25 cellular contexts compared by ENCODE assay signal in genomic region chr2:74292752-74293151, GRCh38. TPM values are rescaled to one million over a fixed set of nuclear protein-coding genes. Genes with fewer than 3 reads are reported as not detected.
DNase-seq lines count a peak whose midpoint lies in the region; ATAC-seq, FAIRE-seq and TF ChIP-seq lines count a peak whose summit lies in the region.
"Had no signal": no experiment of that assay in that cellular context is flagged by ENCODE, and none has a peak within 500 bp of the region (broad histone marks: within the 10 kb centered on the region; RNA-seq: fewer than 3 reads in every experiment).

No MANE protein-coding gene starts in this region.

- H3K9ac ChIP-seq in HepG2 (ENCODE audit: insufficient read depth, low read depth, low read length): peak overlapping the region; percentile 1; the same call in 1 of the 2 replicates
- H3K9ac ChIP-seq: parathyroid adenoma had no signal

- H3K4me3 Mint-ChIP-seq in naive thymus-derived CD8-positive, alpha-beta T cell: no peak overlapping the region
- H3K4me3 Mint-ChIP-seq: endodermal cell had no signal

- no peak overlapping the region for H2AFZ ChIP-seq in HepG2 (ENCODE audit: low read length)
- H2AFZ ChIP-seq: parathyroid adenoma had no signal

- 1% methylated on average over 6 of the region's 6 CpGs for WGBS in HepG2 (ENCODE audit: low lambda C conversion rate)
- 63% methylated on average over 5 of the region's 6 CpGs for WGBS in right lobe of liver (ENCODE audit: insufficient coverage, low coverage, low lambda C conversion rate, missing lambda C conversion rate)

- in situ Hi-C loops in HepG2 (cut with HindIII; ENCODE audit: extremely low pct_ligation_motif_present, low pct_unique_long_range_greater_than_20kb) (no loop called here), astrocyte of the spinal cord (cut with HindIII; ENCODE audit: low sequenced_read_pairs) (no loop called here)

- TF ChIP-seq CTCF in HepG2 (CRISPR knock-in tag; IDR thresholded peaks at IDR 0.05) (no peak), right lobe of liver (IDR thresholded peaks at IDR 0.05) (no peak), astrocyte of the spinal cord (IDR thresholded peaks at IDR 0.05; ENCODE audit: low read depth, low read length) (no peak)

- CTCF ChIA-PET in HepG2 (lab: Yijun Ruan, JAX; ENCODE audit: low intra/inter-chr PET ratio, low total read pairs): no interaction called here

- TF ChIP-seq EP300 in HepG2 (IDR thresholded peaks at IDR 0.05; ENCODE audit: low read depth in 2 of 2, low read length in 2 of 2) (0 out of 4 replicates have a peak, but pooled peaks of 1 of the 2 experiments have one; percentile 33), HepG2 (CRISPR knock-in tag; IDR thresholded peaks at IDR 0.05; ENCODE audit: borderline replicate concordance) (no peak)

- no TSS peak for BruUV-seq in HepG2 (replicated peaks; lab: Mats Ljungman, UMichigan)

- no peaks in the 10 kb centered on the region for H3K27me3 Mint-ChIP-seq in naive thymus-derived CD8-positive, alpha-beta T cell

- no peak for TF ChIP-seq POLR2A in HepG2 (IDR thresholded peaks at IDR 0.05; ENCODE audit: insufficient read depth in 1 of 2, low read depth in 2 of 2, low read length in 2 of 2)
- TF ChIP-seq POLR2A in right lobe of liver (IDR thresholded peaks at IDR 0.05): no peak

- H3K27ac Mint-ChIP-seq in naive thymus-derived CD8-positive, alpha-beta T cell: peak overlapping the region; percentile 69 to 96 (median 90)

- H3K9me3 ChIP-seq in HepG2 (ENCODE audit: low read length): no peaks in the 10 kb centered on the region
- H3K9me3 ChIP-seq in right lobe of liver: no peaks in the 10 kb centered on the region
- H3K9me3 ChIP-seq: esophagus squamous epithelium, sigmoid colon, uterus had no signal

- H3K36me3 Mint-ChIP-seq in naive thymus-derived CD8-positive, alpha-beta T cell: peaks cover 0 to 3% (median 2%) of the 10 kb centered on the region in 3 donors

- TF ChIP-seq RAD21 in HepG2 (CRISPR knock-in tag; IDR thresholded peaks at IDR 0.05): no peak

- H3K36me3 ChIP-seq in HepG2 (replicated peaks in 1 of 2; ENCODE audit: control insufficient read depth in 1 of 2, insufficient read depth in 2 of 2, low read length in 2 of 2) (no peaks in the 10 kb centered on the region), right lobe of liver (no peaks in the 10 kb centered on the region)
- H3K36me3 ChIP-seq: esophagus squamous epithelium, sigmoid colon, uterus had no signal

- H3K4me1 ChIP-seq in HepG2 (ENCODE audit: insufficient read depth, low read length): peaks cover 20% of the 10 kb centered on the region
- no peaks in the 10 kb centered on the region for H3K4me1 ChIP-seq in right lobe of liver
- H3K4me1 ChIP-seq: esophagus squamous epithelium, sigmoid colon, uterus had no signal

- peak; percentile 82 for DNase-seq in HepG2 (ENCODE audit: low spot score)
- DNase-seq in right lobe of liver: no peak
- DNase-seq in astrocyte of the spinal cord (ENCODE audit: low read depth, low spot score): peak; percentile 7
- no peak for DNase-seq in naive thymus-derived CD8-positive, alpha-beta T cell
- DNase-seq in NCI-H2227 (lab: John Stamatoyannopoulos, UW; ENCODE audit: unreplicated experiment): no peak
- DNase-seq in NCI-H526 treated with DMSO at 0.1 percent for 48 hours (lab: John Stamatoyannopoulos, UW): no peak
- no peak for DNase-seq in EL
- DNase-seq: activated gamma-delta T cell, DMS153, endodermal cell, esophagus squamous epithelium, Kasumi-1, NCI-H1048, NCI-H2029, sigmoid colon, substantia nigra, T-helper 2 cell, uterus had no signal

- H3K4me3 ChIP-seq in HepG2 (replicated peaks in 1 of 3; ENCODE audit: insufficient read depth in 1 of 3, low read depth in 2 of 3, low read length in 3 of 3) (no peak overlapping the region), right lobe of liver (no peak overlapping the region), astrocyte of the spinal cord (ENCODE audit: low read depth, low read length) (no peak overlapping the region)
- H3K4me3 ChIP-seq: coronary artery, esophagus squamous epithelium, sigmoid colon, uterus had no signal

- H3K9me3 Mint-ChIP-seq in naive thymus-derived CD8-positive, alpha-beta T cell: no peaks in the 10 kb centered on the region
- H3K9me3 Mint-ChIP-seq: endodermal cell had no signal

- FAIRE-seq in HepG2 (lab: Jason Lieb, UNC): peak; percentile 37
- FAIRE-seq: RCC 7860 had no signal

- no peaks in the 10 kb centered on the region for H3K79me2 ChIP-seq in HepG2 (ENCODE audit: insufficient read depth, low read length)
- H3K79me2 ChIP-seq: parathyroid adenoma had no signal

- ATAC-seq in HepG2 (peak; percentile 98), right lobe of liver (no peak), HG03175 (IDR thresholded peaks at IDR 0.05; ENCODE audit: unreplicated experiment) (no peak)
- no peak for ATAC-seq in naive thymus-derived CD8-positive, alpha-beta T cell

- intact Hi-C loops in HepG2 (cut with micrococcal nuclease; ENCODE audit: unreplicated experiment) (no loop called here), right lobe of liver (cut with DNase I) (no loop called here)

- peaks cover 0 to 27% of the 10 kb centered on the region in 2 experiments; a peak in 3 of 5 replicates for H3K27me3 ChIP-seq in HepG2 (ENCODE audit: control insufficient read depth in 1 of 2, insufficient read depth in 2 of 2, low read length in 2 of 2)
- no peaks in the 10 kb centered on the region for H3K27me3 ChIP-seq in right lobe of liver
- H3K27me3 ChIP-seq: esophagus squamous epithelium, sigmoid colon, uterus had no signal

- H3K27ac ChIP-seq in HepG2 (ENCODE audit: extremely low read length, insufficient read depth, low read length) (no peak overlapping the region), right lobe of liver (no peak overlapping the region)
- H3K27ac ChIP-seq: C4-2B, coronary artery, esophagus squamous epithelium, parathyroid adenoma, sigmoid colon, uterus, VCaP had no signal

- peaks cover 16 to 27% (median 25%) of the 10 kb centered on the region in 4 donors for H3K4me1 Mint-ChIP-seq in naive thymus-derived CD8-positive, alpha-beta T cell

- POLR2A ChIA-PET in HepG2 (lab: Yijun Ruan, JAX): no interaction called here
- POLR2A ChIA-PET in naive thymus-derived CD8-positive, alpha-beta T cell (lab: Charles Lee): interaction anchor here (0.6 to 1.0 kb wide), 2 partner anchors 11 to 175 kb away, joined by 3 to 5 read pairs; no protein-coding TSS in a partner anchor

- H3K4me2 ChIP-seq in HepG2 (ENCODE audit: low read depth, low read length): peak overlapping the region; percentile 55

- H4K20me1 ChIP-seq in HepG2 (ENCODE audit: insufficient read depth, low read length): no peaks in the 10 kb centered on the region

TF ChIP-seq in HepG2, 621 proteins besides CTCF, POLR2A, EP300 and RAD21 (continues in another document):
- TF ChIP-seq PITX1 (CRISPR knock-in tag; IDR thresholded peaks at IDR 0.05) (no peak; the same call in 1 of the 2 replicates), RXRA (CRISPR knock-in tag; IDR thresholded peaks at IDR 0.05) (peak; percentile 68; the same call in 1 of the 2 replicates), ZNF383 (CRISPR knock-in tag; IDR thresholded peaks at IDR 0.05; ENCODE audit: borderline replicate concordance) (no peak), ZNF891 (CRISPR knock-in tag; IDR thresholded peaks at IDR 0.05) (no peak), ZNF276 (CRISPR knock-in tag; IDR thresholded peaks at IDR 0.05; ENCODE audit: low read depth) (no peak), ZNF644 (CRISPR knock-in tag; IDR thresholded peaks at IDR 0.05; ENCODE audit: low read depth) (peak; percentile 62; the same call in 1 of the 2 replicates), ATF7 (IDR thresholded peaks at IDR 0.05) (no peak), ATF7 (CRISPR knock-in tag; IDR thresholded peaks at IDR 0.05) (no peak)

RNA-seq across cellular contexts. Expression of gene SLC4A5, which starts 50.5 kb away (rescaled TPM):
- total RNA-seq in HepG2 (2016; rRNA removed; fragmentation: Illumina TruSeq; extraction: Trizol) (0.25 TPM in 1 of 2 replicates, not detected in the other), right lobe of liver (1 to 10 TPM in 2 of 6 experiments, under 1 TPM in 4; 0.12 to 1.2 (median 0.68) TPM)
- total RNA-seq in HepG2 (2016; cell fraction: cytosol; rRNA removed; fragmentation: Illumina TruSeq; extraction: Trizol; ENCODE audit: low read depth): not detected in 2 replicates
- 0.09 TPM in 1 of 2 replicates, not detected in the other for total RNA-seq in HepG2 (2016; cell fraction: insoluble cytoplasmic fraction; rRNA removed; fragmentation: Illumina TruSeq; extraction: Trizol)
- total RNA-seq in HepG2 (2016; cell fraction: membrane; rRNA removed; fragmentation: Illumina TruSeq; extraction: Trizol): not detected in 2 replicates
- total RNA-seq in HepG2 (2016; cell fraction: nucleus; rRNA removed; fragmentation: Illumina TruSeq; extraction: Trizol): 0.34 and 0.53 TPM in 2 replicates
- polyA plus RNA-seq in HepG2 (2011; rRNA removed): 0.50 and 0.51 TPM in 2 replicates
- 0.01 TPM in 1 of 2 replicates, not detected in the other for polyA plus RNA-seq in HepG2 (2011; cell fraction: cytosol; rRNA removed)
- 0.14 and 0.74 TPM in 2 replicates for polyA plus RNA-seq in HepG2 (2011; cell fraction: nucleus; rRNA removed)
- 0.74 and 0.93 TPM in 2 replicates for polyA plus RNA-seq in HepG2 (2012)
- polyA plus RNA-seq in HepG2 (2016; cell fraction: cytosol; fragmentation: Illumina TruSeq; extraction: Trizol; ENCODE audit: low read depth): not detected in 2 replicates
- polyA plus RNA-seq in HepG2 (2016; cell fraction: insoluble cytoplasmic fraction; fragmentation: Illumina TruSeq; extraction: Trizol; ENCODE audit: low read depth): 0.49 TPM in 1 of 2 replicates, not detected in the other
- polyA plus RNA-seq in HepG2 (2016; cell fraction: membrane; fragmentation: Illumina TruSeq; extraction: Trizol; ENCODE audit: low read depth): not detected in 2 replicates
- polyA plus RNA-seq in HepG2 (2016; cell fraction: nucleus; fragmentation: Illumina TruSeq; extraction: Trizol; ENCODE audit: insufficient read depth, low read depth): 0.30 and 1.1 TPM in 2 replicates
- 0.26 and 0.56 TPM in 2 replicates for polyA minus RNA-seq in HepG2 (2011; rRNA and poly(A)+ RNA removed; ENCODE audit: low replicate concordance)
- polyA minus RNA-seq in HepG2 (2011; cell fraction: cytosol; rRNA and poly(A)+ RNA removed): 0.09 TPM in 1 of 2 replicates, not detected in the other
- polyA minus RNA-seq in HepG2 (2011; cell fraction: nucleus; rRNA and poly(A)+ RNA removed): 1.0 and 1.1 TPM in 2 replicates
- 10 to 100 TPM; 12.7 to 15.1 TPM for total RNA-seq in naive thymus-derived CD8-positive, alpha-beta T cell
- polyA plus RNA-seq in naive thymus-derived CD8-positive, alpha-beta T cell: 1 to 10 TPM in 2 of 3 donors, under 1 TPM in 1; 0.46 to 1.5 (median 1.5) TPM
- total RNA-seq: HT1080 had no signal

Comparison
In these comparisons a context has a peak if more than half of its experiments do, and no peak if none do; other contexts are left out.
1. DNase-seq: peak in HepG2 (single experiment) and astrocyte of the spinal cord (single experiment); none in right lobe of liver (0 of 3), naive thymus-derived CD8-positive, alpha-beta T cell (0 of 10), NCI-H2227 (single experiment), NCI-H526 treated with DMSO at 0.1 percent for 48 hours (single experiment) and EL (single experiment).
2. RNA of gene SLC4A5, which starts 50.5 kb away (total RNA-seq): 12.7 to 15.1 TPM in naive thymus-derived CD8-positive, alpha-beta T cell; 0.12 to 1.2 TPM in right lobe of liver and 0.09 to 0.53 TPM in HepG2; every median in the first group is over 4 times any median in the second.